In genomic region chr5:53874409-53874808, GRCh38 we compare ENCODE assay signal across 13 cellular contexts.
DNase-seq lines count a peak whose midpoint lies in the region; ATAC-seq and TF ChIP-seq lines count a peak whose summit lies in the region.
"Had no signal": no experiment of that assay in that cellular context is flagged by ENCODE, and none has a peak within 500 bp of the region (broad histone marks: within the 10 kb centered on the region; RNA-seq: fewer than 3 reads in every experiment).

No MANE protein-coding gene starts in this region.

- no peak overlapping the region for H3K4me3 ChIP-seq in fibroblast of villous mesenchyme (ENCODE audit: low read depth, low read length)

- DNase-seq in ACHN (peak; percentile 10), RKO (ENCODE audit: low spot score) (peak; percentile 19), fibroblast of villous mesenchyme (ENCODE audit: low read depth) (peak; percentile 18), SIG-M5 (lab: John Stamatoyannopoulos, UW) (no peak), OCI-M2 (lab: John Stamatoyannopoulos, UW; ENCODE audit: unreplicated experiment) (no peak), GM10248 (ENCODE audit: extremely low spot score) (no peak)
- DNase-seq: anterior cingulate cortex; CD4-positive, alpha-beta memory T cell; left cardiac atrium; NCI-H510A; trophoblast cell had no signal

- peak; percentile 17 for TF ChIP-seq CTCF in GM12873 (IDR thresholded peaks at IDR 0.05; ENCODE audit: insufficient read depth, low read depth, low read length, missing control alignments)
- peak; percentile 40 for TF ChIP-seq CTCF in fibroblast of villous mesenchyme (IDR thresholded peaks at IDR 0.05; ENCODE audit: insufficient read depth, low read depth, low read length)
- no peak for TF ChIP-seq CTCF in GM10248 (IDR thresholded peaks at IDR 0.05; ENCODE audit: control extremely low read depth, extremely low read depth, low read depth, missing control alignments)

- in situ Hi-C loops in ACHN (cut with HindIII; ENCODE audit: low pct_ligation_motif_present, low pct_unique_long_range_greater_than_20kb, low sequenced_read_pairs) = no loop called here

- no peak for ATAC-seq in esophagus mucosa
- ATAC-seq: left cardiac atrium had no signal

- POLR2A ChIA-PET in GM10248 (lab: Yijun Ruan, JAX) = no interaction called here

- CTCF ChIA-PET in GM10248 (lab: Yijun Ruan, JAX) = interaction anchor here (0.8 to 1.1 kb wide), 2 partner anchors 15 to 18 kb away, joined by 3 to 5 read pairs; no protein-coding TSS in a partner anchor

Comparison
In these comparisons a context has a peak if more than half of its experiments do, and no peak if none do; other contexts are left out.
1. DNase-seq: peak in ACHN (single experiment), RKO (single experiment) and fibroblast of villous mesenchyme (single experiment); none in SIG-M5 (single experiment), OCI-M2 (single experiment) and GM10248 (single experiment).